ENCODE assay signal across 38 cellular contexts in the genomic region with DNA sequence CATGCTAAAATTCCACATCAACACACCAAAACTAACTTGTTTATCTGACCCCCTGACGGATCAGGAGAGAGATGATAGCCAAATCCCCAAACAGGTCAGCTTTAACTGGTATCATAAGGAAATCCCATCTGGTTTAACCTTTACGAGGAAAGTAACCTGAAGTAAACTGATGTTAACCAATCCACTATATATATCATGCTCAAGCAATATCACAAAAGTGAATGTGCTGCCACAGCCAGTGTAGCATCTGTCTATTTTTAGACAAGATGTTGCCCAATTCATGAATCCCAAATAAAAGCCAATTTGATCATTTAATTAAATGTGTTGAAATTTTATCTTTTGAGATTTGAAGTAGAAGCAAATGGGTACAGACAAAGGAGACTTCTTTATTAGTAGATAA. TPM values are rescaled to one million over a fixed set of nuclear protein-coding genes. Genes with fewer than 3 reads are reported as not detected.
"Had no signal": no experiment of that assay in that cellular context is flagged by ENCODE, and none has a peak within 500 bp of the region (broad histone marks: within the 10 kb centered on the region; RNA-seq: fewer than 3 reads in every experiment).

No MANE protein-coding gene starts in this region.

- H3K4me1 ChIP-seq: adrenal gland, ascending aorta, breast epithelium had no signal

- H3K27me3 ChIP-seq: adrenal gland, ascending aorta, body of pancreas, brain microvascular endothelial cell, breast epithelium, cardiac muscle cell had no signal

- ATAC-seq: activated naive CD4-positive, alpha-beta T cell treated with anti-CD3 and anti-CD28 coated beads, Interleukin-2, amount 50 U/mL, for 72 hours; activated naive CD8-positive, alpha-beta T cell treated with anti-CD3 and anti-CD28 coated beads, Interleukin-2, amount 50 U/mL, for 24 hours; activated T-cell treated with anti-CD3 and anti-CD28 coated beads, Interleukin-2, amount 50 U/mL, for 4 hours; activated T-cell treated with anti-CD3 and anti-CD28 coated beads, Interleukin-2, amount 50 U/mL, for 72 hours; activated T-helper 17 cell treated with anti-CD3 and anti-CD28 coated beads, Interleukin-2, amount 50 U/mL, for 72 hours; body of pancreas had no signal

- H3K27ac ChIP-seq: adrenal gland, ascending aorta, body of pancreas, brain microvascular endothelial cell, breast epithelium, cardiac muscle cell had no signal

- H3K36me3 ChIP-seq: adrenal gland, ascending aorta, brain microvascular endothelial cell, breast epithelium, cardiac muscle cell had no signal

- H3K4me3 ChIP-seq: adrenal gland, ascending aorta, body of pancreas, breast epithelium, cardiac muscle cell had no signal

- H3K4me1 Mint-ChIP-seq: activated naive CD4-positive, alpha-beta T cell treated with anti-CD3 and anti-CD28 coated beads, Interleukin-2, amount 10 ng/mL, durations not matched to agents 7 days and 5 days; activated naive CD4-positive, alpha-beta T cell treated with anti-CD3 and anti-CD28 coated beads, Interleukin-2, amount 50 U/mL, for 24 hours; activated naive CD8-positive, alpha-beta T cell treated with anti-CD3 and anti-CD28 coated beads for 36 hours; activated naive CD8-positive, alpha-beta T cell treated with anti-CD3 and anti-CD28 coated beads, Interleukin-2, amount 10 ng/mL, durations not matched to agents 7 days and 5 days; activated naive CD8-positive, alpha-beta T cell treated with anti-CD3 and anti-CD28 coated beads, Interleukin-2, amount 50 U/mL, for 24 hours; activated T-helper 17 cell treated with anti-CD3 and anti-CD28 coated beads, Interleukin-2, amount 50 U/mL, for 72 hours; brain; central memory CD8-positive, alpha-beta T cell had no signal

- DNase-seq: activated effector memory CD4-positive, alpha-beta T cell treated with anti-CD3 and anti-CD28 coated beads, Interleukin-2, amount 50 U/mL, for 16 hours; activated effector memory CD4-positive, alpha-beta T cell treated with Interleukin-2 at 50 U/mL for 16 hours; activated gamma-delta T cell; activated naive CD4-positive, alpha-beta T cell; activated naive CD4-positive, alpha-beta T cell treated with anti-CD3 and anti-CD28 coated beads for 36 hours; activated naive CD4-positive, alpha-beta T cell treated with anti-CD3 and anti-CD28 coated beads, Interleukin-2, amount 10 ng/mL, durations not matched to agents 7 days and 5 days; activated naive CD4-positive, alpha-beta T cell treated with anti-CD3 and anti-CD28 coated beads, Interleukin-2, amount 50 U/mL, for 16 hours; activated naive CD4-positive, alpha-beta T cell treated with Interleukin-2 at 50 U/mL for 16 hours; activated naive CD8-positive, alpha-beta T cell treated with anti-CD3 and anti-CD28 coated beads for 36 hours; activated naive CD8-positive, alpha-beta T cell treated with anti-CD3 and anti-CD28 coated beads, Interleukin-2, amount 10 ng/mL, durations not matched to agents 7 days and 5 days; activated naive CD8-positive, alpha-beta T cell treated with anti-CD3 and anti-CD28 coated beads, Interleukin-2, amount 50 U/mL, for 24 hours; activated T-cell treated with anti-CD3 and anti-CD28 coated beads for 4 hours; activated T-cell treated with anti-CD3 and anti-CD28 coated beads, Interleukin-2, amount 50 U/mL, for 1 hour; activated T-cell treated with anti-CD3 and anti-CD28 coated beads, Interleukin-2, amount 50 U/mL, for 24 hours; activated T-cell treated with anti-CD3 and anti-CD28 coated beads, Interleukin-2, amount 50 U/mL, for 4 hours; activated T-cell treated with anti-CD3 and anti-CD28 coated beads, Interleukin-2, amount 50 U/mL, for 48 hours; activated T-cell treated with anti-CD3 and anti-CD28 coated beads, Interleukin-2, amount 50 U/mL, for 72 hours; adrenal gland; amniotic stem cell; amygdala; anterior cingulate cortex; aorta; body of pancreas; brain microvascular endothelial cell; caudate nucleus; central memory CD4-positive, alpha-beta T cell; cerebellar nuclear complex had no signal

- H3K9me3 Mint-ChIP-seq: activated naive CD4-positive, alpha-beta T cell treated with anti-CD3 and anti-CD28 coated beads for 36 hours; activated naive CD4-positive, alpha-beta T cell treated with anti-CD3 and anti-CD28 coated beads, Interleukin-2, amount 10 ng/mL, durations not matched to agents 7 days and 5 days; activated naive CD4-positive, alpha-beta T cell treated with anti-CD3 and anti-CD28 coated beads, Interleukin-2, amount 50 U/mL, for 24 hours; activated naive CD4-positive, alpha-beta T cell treated with anti-CD3 and anti-CD28 coated beads, Interleukin-2, amount 50 U/mL, for 72 hours; activated naive CD8-positive, alpha-beta T cell treated with anti-CD3 and anti-CD28 coated beads for 36 hours; activated naive CD8-positive, alpha-beta T cell treated with anti-CD3 and anti-CD28 coated beads, Interleukin-2, amount 10 ng/mL, durations not matched to agents 7 days and 5 days; activated naive CD8-positive, alpha-beta T cell treated with anti-CD3 and anti-CD28 coated beads, Interleukin-2, amount 50 U/mL, for 24 hours; activated T-cell treated with anti-CD3 and anti-CD28 coated beads, Interleukin-2, amount 50 U/mL, for 24 hours; activated T-cell treated with anti-CD3 and anti-CD28 coated beads, Interleukin-2, amount 50 U/mL, for 4 hours; activated T-cell treated with anti-CD3 and anti-CD28 coated beads, Interleukin-2, amount 50 U/mL, for 72 hours; activated T-helper 1 cell treated with anti-CD3 and anti-CD28 coated beads, Interleukin-12 subunit alpha, Interleukin-12 subunit beta, Interleukin-2, Interleukin-4 antibody, amounts not matched to agents 30 ng/mL and 10 ng/mL and 1 ng/mL, durations not matched to agents 14 hours and 24 hours and 36 hours; activated T-helper 17 cell treated with anti-CD3 and anti-CD28 coated beads, Interleukin-2, amount 50 U/mL, for 72 hours; activated T-helper 2 cell treated with anti-CD3 and anti-CD28 coated beads, Interferon-gamma antibody, Interleukin-2, Interleukin-4, amounts not matched to agents 10 μg/mL and 5 μg/mL and 100 μg/mL, durations not matched to agents 14 hours and 24 hours and 36 hours; brain; central memory CD8-positive, alpha-beta T cell had no signal

- H3K27ac Mint-ChIP-seq: activated naive CD4-positive, alpha-beta T cell treated with anti-CD3 and anti-CD28 coated beads for 36 hours; activated naive CD4-positive, alpha-beta T cell treated with anti-CD3 and anti-CD28 coated beads, Interleukin-2, amount 10 ng/mL, durations not matched to agents 7 days and 5 days; activated naive CD4-positive, alpha-beta T cell treated with anti-CD3 and anti-CD28 coated beads, Interleukin-2, amount 50 U/mL, for 24 hours; activated naive CD4-positive, alpha-beta T cell treated with anti-CD3 and anti-CD28 coated beads, Interleukin-2, amount 50 U/mL, for 72 hours; activated naive CD8-positive, alpha-beta T cell; activated naive CD8-positive, alpha-beta T cell treated with anti-CD3 and anti-CD28 coated beads for 36 hours; activated naive CD8-positive, alpha-beta T cell treated with anti-CD3 and anti-CD28 coated beads, Interleukin-2, amount 10 ng/mL, durations not matched to agents 7 days and 5 days; activated naive CD8-positive, alpha-beta T cell treated with anti-CD3 and anti-CD28 coated beads, Interleukin-2, amount 50 U/mL, for 24 hours; activated T-cell treated with anti-CD3 and anti-CD28 coated beads, Interleukin-2, amount 50 U/mL, for 24 hours; activated T-cell treated with anti-CD3 and anti-CD28 coated beads, Interleukin-2, amount 50 U/mL, for 72 hours; activated T-helper 1 cell treated with anti-CD3 and anti-CD28 coated beads, Interleukin-12 subunit alpha, Interleukin-12 subunit beta, Interleukin-2, Interleukin-4 antibody, amounts not matched to agents 30 ng/mL and 10 ng/mL and 1 ng/mL, durations not matched to agents 14 hours and 24 hours and 36 hours; activated T-helper 17 cell treated with anti-CD3 and anti-CD28 coated beads, Interleukin-2, amount 50 U/mL, for 72 hours; activated T-helper 2 cell treated with anti-CD3 and anti-CD28 coated beads, Interferon-gamma antibody, Interleukin-2, Interleukin-4, amounts not matched to agents 10 μg/mL and 5 μg/mL and 100 μg/mL, durations not matched to agents 14 hours and 24 hours and 36 hours; brain had no signal

- H3K36me3 Mint-ChIP-seq: activated naive CD4-positive, alpha-beta T cell treated with anti-CD3 and anti-CD28 coated beads, Interleukin-2, amount 10 ng/mL, durations not matched to agents 7 days and 5 days; activated naive CD4-positive, alpha-beta T cell treated with anti-CD3 and anti-CD28 coated beads, Interleukin-2, amount 50 U/mL, for 24 hours; activated naive CD4-positive, alpha-beta T cell treated with anti-CD3 and anti-CD28 coated beads, Interleukin-2, amount 50 U/mL, for 72 hours; activated naive CD8-positive, alpha-beta T cell; activated naive CD8-positive, alpha-beta T cell treated with anti-CD3 and anti-CD28 coated beads for 36 hours; activated naive CD8-positive, alpha-beta T cell treated with anti-CD3 and anti-CD28 coated beads, Interleukin-2, amount 10 ng/mL, durations not matched to agents 7 days and 5 days; brain had no signal

- H3K9me3 ChIP-seq: adrenal gland, ascending aorta, body of pancreas, breast epithelium had no signal

- H3K4me3 Mint-ChIP-seq: activated naive CD4-positive, alpha-beta T cell treated with anti-CD3 and anti-CD28 coated beads for 36 hours; activated naive CD4-positive, alpha-beta T cell treated with anti-CD3 and anti-CD28 coated beads, Interleukin-2, amount 10 ng/mL, durations not matched to agents 7 days and 5 days; activated naive CD4-positive, alpha-beta T cell treated with anti-CD3 and anti-CD28 coated beads, Interleukin-2, amount 50 U/mL, for 24 hours; activated naive CD8-positive, alpha-beta T cell; activated naive CD8-positive, alpha-beta T cell treated with anti-CD3 and anti-CD28 coated beads for 36 hours; activated naive CD8-positive, alpha-beta T cell treated with anti-CD3 and anti-CD28 coated beads, Interleukin-2, amount 10 ng/mL, durations not matched to agents 7 days and 5 days; activated naive CD8-positive, alpha-beta T cell treated with anti-CD3 and anti-CD28 coated beads, Interleukin-2, amount 50 U/mL, for 24 hours; activated T-cell treated with anti-CD3 and anti-CD28 coated beads, Interleukin-2, amount 50 U/mL, for 24 hours; activated T-cell treated with anti-CD3 and anti-CD28 coated beads, Interleukin-2, amount 50 U/mL, for 4 hours; activated T-cell treated with anti-CD3 and anti-CD28 coated beads, Interleukin-2, amount 50 U/mL, for 72 hours; activated T-helper 1 cell treated with anti-CD3 and anti-CD28 coated beads, Interleukin-12 subunit alpha, Interleukin-12 subunit beta, Interleukin-2, Interleukin-4 antibody, amounts not matched to agents 30 ng/mL and 10 ng/mL and 1 ng/mL, durations not matched to agents 14 hours and 24 hours and 36 hours; activated T-helper 17 cell treated with anti-CD3 and anti-CD28 coated beads, Interleukin-2, amount 50 U/mL, for 72 hours; brain; central memory CD8-positive, alpha-beta T cell had no signal

RNA-seq across cellular contexts. Expression of a gene that starts 44.5 kb away (rescaled TPM):
- total RNA-seq: activated naive CD4-positive, alpha-beta T cell treated with anti-CD3 and anti-CD28 coated beads for 36 hours; activated naive CD4-positive, alpha-beta T cell treated with anti-CD3 and anti-CD28 coated beads, Interleukin-2, amount 50 U/mL, for 72 hours; activated naive CD8-positive, alpha-beta T cell treated with anti-CD3 and anti-CD28 coated beads for 36 hours; activated naive CD8-positive, alpha-beta T cell treated with anti-CD3 and anti-CD28 coated beads, Interleukin-2, amount 10 ng/mL, durations not matched to agents 7 days and 5 days; activated T-cell treated with anti-CD3 and anti-CD28 coated beads, Interleukin-2, amount 50 U/mL, for 72 hours; activated T-helper 1 cell treated with anti-CD3 and anti-CD28 coated beads, Interleukin-12 subunit alpha, Interleukin-12 subunit beta, Interleukin-2, Interleukin-4 antibody, amounts not matched to agents 30 ng/mL and 10 ng/mL and 1 ng/mL, durations not matched to agents 14 hours and 24 hours and 36 hours; activated T-helper 17 cell treated with anti-CD3 and anti-CD28 coated beads, Interleukin-2, amount 50 U/mL, for 72 hours; activated T-helper 2 cell treated with anti-CD3 and anti-CD28 coated beads, Interferon-gamma antibody, Interleukin-2, Interleukin-4, amounts not matched to agents 10 μg/mL and 5 μg/mL and 100 μg/mL, durations not matched to agents 14 hours and 24 hours and 36 hours; ascending aorta had no signal
